ENCODE assay signal across 8 cellular contexts in the genomic region with DNA sequence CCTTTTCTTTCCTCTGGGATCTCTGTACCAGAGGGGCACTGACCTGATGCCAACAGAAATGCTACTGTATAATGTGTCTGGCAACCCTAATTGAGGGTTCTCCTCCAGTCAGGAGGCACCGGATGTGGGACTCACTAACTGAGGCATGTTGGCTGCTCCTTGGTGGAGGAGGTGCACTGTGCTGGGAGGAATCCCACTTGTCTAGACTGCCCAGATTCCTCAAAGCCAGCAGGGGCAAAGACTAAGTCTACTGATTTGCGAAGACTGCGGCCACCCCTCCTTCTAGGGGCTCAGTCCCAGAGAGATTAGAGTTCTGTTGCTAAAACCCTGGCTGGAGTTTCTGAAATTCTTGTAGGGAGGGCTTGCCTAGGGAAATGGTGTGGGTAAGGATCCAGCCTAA.
"Had no signal": no experiment of that assay in that cellular context is flagged by ENCODE, and none has a peak within 500 bp of the region (broad histone marks: within the 10 kb centered on the region; RNA-seq: fewer than 3 reads in every experiment).

No MANE protein-coding gene starts in this region.

- H3K9me3 ChIP-seq: HAP-1 had no signal

- H3K9ac ChIP-seq: GM23248 had no signal

- H2AFZ ChIP-seq: GM23248 had no signal

- H3K27ac ChIP-seq: GM23248 had no signal

- H3K4me3 ChIP-seq: GM23248, HAP-1, K562 had no signal

- DNase-seq: GM23248, GOT3, H7, HFFc6, IMR-90 had no signal

- ATAC-seq: HCT116, K562 had no signal

- H3K36me3 ChIP-seq: HAP-1 had no signal

- H3K4me1 ChIP-seq: HAP-1 had no signal
